Comparison of ENCODE assay signal across 7 cellular contexts in genomic region chr11:54947175-54947574, GRCh38.
A peak's percentile ranks its signal among the peaks of the same experiment; 100 is the strongest.
DNase-seq lines count a peak whose midpoint lies in the region; ATAC-seq, FAIRE-seq and TF ChIP-seq lines count a peak whose summit lies in the region.
"Not testable (repeated sequence)": the region's sequence is repeated elsewhere in the genome, so short reads cannot be mapped to it uniquely, and the experiment has no call there.

No MANE protein-coding gene starts in this region.

- H3K4me1 ChIP-seq in kidney (ENCODE audit: control insufficient read depth in 1 of 2, insufficient read depth in 1 of 2, low read depth in 1 of 2, low read length in 2 of 2); neuronal stem cell (ENCODE audit: control insufficient read depth in 2 of 2, insufficient read depth in 1 of 2, low read depth in 1 of 2, low read length in 2 of 2): not testable (repeated sequence)

- H4K91ac ChIP-seq in neuronal stem cell (ENCODE audit: low read depth, low read length, poor library complexity): not testable (repeated sequence)

- H2AK5ac ChIP-seq in neuronal stem cell (ENCODE audit: low read depth, low read length): not testable (repeated sequence)

- H3K36me3 ChIP-seq in kidney (ENCODE audit: control insufficient read depth in 1 of 2, insufficient read depth in 2 of 2, low read length in 2 of 2); neuronal stem cell (replicated peaks in 1 of 2; ENCODE audit: control insufficient read depth in 2 of 2, insufficient read depth in 2 of 2, low read length in 2 of 2): not testable (repeated sequence)

- not testable (repeated sequence) for H3K36me3 Mint-ChIP-seq in chondrocyte (ENCODE audit: low read depth)

- H3K4me2 ChIP-seq in neuronal stem cell (ENCODE audit: insufficient read depth, low read length, poor library complexity, severe bottlenecking): peak overlapping the region; percentile 11

- H2BK5ac ChIP-seq in neuronal stem cell (ENCODE audit: low read length): not testable (repeated sequence)

- not testable (repeated sequence) for H3K9ac ChIP-seq in kidney (ENCODE audit: low read length in 2 of 2); neuronal stem cell (ENCODE audit: low read depth, low read length, poor library complexity)

- not testable (repeated sequence) for H2AFZ ChIP-seq in neuronal stem cell (ENCODE audit: low read length)

- H3K9me3 Mint-ChIP-seq in chondrocyte (ENCODE audit: low read depth): peaks cover 45% of the 10 kb centered on the region

- not testable (repeated sequence) for H3K14ac ChIP-seq in neuronal stem cell (ENCODE audit: low read length)

- peaks cover 6 to 26% of the 10 kb centered on the region in 2 donors for H3K9me3 ChIP-seq in kidney (ENCODE audit: control insufficient read depth in 1 of 2, low read length in 2 of 2)
- not testable (repeated sequence) for H3K9me3 ChIP-seq in neuronal stem cell (replicated peaks in 1 of 2; ENCODE audit: control insufficient read depth in 2 of 2, insufficient read depth in 1 of 2, low read depth in 1 of 2, low read length in 2 of 2)

- not testable (repeated sequence) for H3K27me3 ChIP-seq in neuronal stem cell (ENCODE audit: control insufficient read depth in 3 of 3, insufficient read depth in 3 of 3, low read depth in 1 of 3, low read length in 3 of 3)

- not testable (repeated sequence) for H3K4me3 Mint-ChIP-seq in chondrocyte (ENCODE audit: unreplicated experiment)

- H3K27ac ChIP-seq in kidney (ENCODE audit: low read depth in 2 of 2, low read length in 2 of 2); neuronal stem cell (replicated peaks; ENCODE audit: low read length): not testable (repeated sequence)

- not testable (repeated sequence) for H3K4me3 ChIP-seq in kidney (ENCODE audit: low read length in 2 of 2); neuronal stem cell (ENCODE audit: low read length in 2 of 2)

- H3K4ac ChIP-seq in neuronal stem cell (ENCODE audit: low read length): not testable (repeated sequence)

- TF ChIP-seq CTCF in chondrocyte (IDR thresholded peaks at IDR 0.05); kidney (IDR thresholded peaks at IDR 0.05; ENCODE audit: borderline replicate concordance, extremely low read depth, insufficient read depth): not testable (repeated sequence)

- not testable (repeated sequence) for H3K27me3 Mint-ChIP-seq in chondrocyte (ENCODE audit: low read depth)

- not testable (repeated sequence) for H3K79me1 ChIP-seq in neuronal stem cell (ENCODE audit: low read depth, low read length)

- not testable (repeated sequence) for H3K18ac ChIP-seq in neuronal stem cell (ENCODE audit: low read length)

- DNase-seq in NCI-H1105 treated with DMSO at 0.1 percent for 48 hours (lab: John Stamatoyannopoulos, UW) (peak; percentile 23), NCI-H748 (lab: John Stamatoyannopoulos, UW; ENCODE audit: unreplicated experiment) (peak; percentile 1), chondrocyte (ENCODE audit: low spot score) (peak; percentile 30), Right ventricle myocardium inferior (ENCODE audit: missing footprints) (peak; percentile 17), kidney (peak; percentile 5), posterior vena cava (ENCODE audit: low spot score) (peak; percentile 47)
- not testable (repeated sequence) for DNase-seq in neuronal stem cell (ENCODE audit: low spot score)

- not testable (repeated sequence) for H4K8ac ChIP-seq in neuronal stem cell (ENCODE audit: low read depth, low read length)

- not testable (repeated sequence) for ATAC-seq in Right ventricle myocardium inferior

- not testable (repeated sequence) for H2BK15ac ChIP-seq in neuronal stem cell (ENCODE audit: low read length)

- not testable (repeated sequence) for H2BK12ac ChIP-seq in neuronal stem cell (ENCODE audit: low read length)

- H3K4me1 Mint-ChIP-seq in chondrocyte (ENCODE audit: low read depth): not testable (repeated sequence)

- no CpG with 5 or more reads among the region's 13 CpGs for WGBS in neuronal stem cell (ENCODE audit: extremely low coverage in 2 of 2, insufficient read length in 2 of 2, insufficient replicate concordance in 1 of 2), 2 donors

- not testable (repeated sequence) for FAIRE-seq in kidney (lab: Jason Lieb, UNC)

- H2BK120ac ChIP-seq in neuronal stem cell (ENCODE audit: low read depth, low read length): not testable (repeated sequence)

- not testable (repeated sequence) for H3K23ac ChIP-seq in neuronal stem cell (ENCODE audit: low read depth, low read length, poor library complexity)

- intact Hi-C loops in Right ventricle myocardium inferior (cut with DNase I); kidney (cut with DNase I); posterior vena cava (cut with DNase I): not testable (repeated sequence)

- H3K27ac Mint-ChIP-seq in chondrocyte (ENCODE audit: unreplicated experiment): not testable (repeated sequence)
